Comparison of ENCODE assay signal across 30 cellular contexts in genomic region chr13:63631006-63631405, GRCh38.
"Had no signal": no experiment of that assay in that cellular context is flagged by ENCODE, and none has a peak within 500 bp of the region (broad histone marks: within the 10 kb centered on the region; RNA-seq: fewer than 3 reads in every experiment).

No MANE protein-coding gene starts in this region.

- H3K9me3 Mint-ChIP-seq: activated CD4-positive, alpha-beta memory T cell treated with anti-CD3 and anti-CD28 coated beads for 36 hours; activated naive CD4-positive, alpha-beta T cell treated with anti-CD3 and anti-CD28 coated beads, Interleukin-2, amount 10 ng/mL, durations not matched to agents 7 days and 5 days; activated naive CD8-positive, alpha-beta T cell treated with anti-CD3 and anti-CD28 coated beads, Interleukin-2, amount 10 ng/mL, durations not matched to agents 7 days and 5 days; brain; endodermal cell had no signal

- H3K27me3 ChIP-seq: ascending aorta, breast epithelium, cardiac muscle cell, dorsolateral prefrontal cortex, esophagus muscularis mucosa, foreskin keratinocyte, gastrocnemius medialis had no signal

- H3K27me3 Mint-ChIP-seq: activated CD4-positive, alpha-beta memory T cell treated with anti-CD3 and anti-CD28 coated beads for 36 hours; activated CD4-positive, alpha-beta T cell treated with anti-CD3 and anti-CD28 coated beads for 36 hours; activated CD4-positive, alpha-beta T cell treated with anti-CD3 and anti-CD28 coated beads, Interleukin-2, amount 10 ng/mL, durations not matched to agents 24 days and 14 days; activated naive CD4-positive, alpha-beta T cell treated with anti-CD3 and anti-CD28 coated beads, Interleukin-2, amount 10 ng/mL, durations not matched to agents 7 days and 5 days; activated naive CD8-positive, alpha-beta T cell treated with anti-CD3 and anti-CD28 coated beads, Interleukin-2, amount 10 ng/mL, durations not matched to agents 7 days and 5 days; activated T-cell treated with anti-CD3 and anti-CD28 coated beads, Interleukin-2, amount 50 U/mL, for 24 hours; brain; central memory CD8-positive, alpha-beta T cell; dendritic cell treated with granulocyte-macrophage colony-stimulating factor and Interleukin-4, amounts not matched to agents 40 ng/mL and 50 ng/mL, for 4 days had no signal

- H3K9me3 ChIP-seq: ascending aorta, breast epithelium, esophagus muscularis mucosa, gastrocnemius medialis had no signal

- H3K4me3 Mint-ChIP-seq: activated CD4-positive, alpha-beta memory T cell treated with anti-CD3 and anti-CD28 coated beads for 36 hours; activated CD4-positive, alpha-beta T cell treated with anti-CD3 and anti-CD28 coated beads for 36 hours; activated CD4-positive, alpha-beta T cell treated with anti-CD3 and anti-CD28 coated beads, Interleukin-2, amount 10 ng/mL, durations not matched to agents 24 days and 14 days; activated CD8-positive, alpha-beta T cell treated with anti-CD3 and anti-CD28 coated beads, Interleukin-2, amount 10 ng/mL, durations not matched to agents 7 days and 5 days; activated naive CD4-positive, alpha-beta T cell treated with anti-CD3 and anti-CD28 coated beads, Interleukin-2, amount 10 ng/mL, durations not matched to agents 7 days and 5 days; activated naive CD8-positive, alpha-beta T cell treated with anti-CD3 and anti-CD28 coated beads, Interleukin-2, amount 10 ng/mL, durations not matched to agents 7 days and 5 days; activated T-cell treated with anti-CD3 and anti-CD28 coated beads, Interleukin-2, amount 50 U/mL, for 24 hours; activated T-cell treated with anti-CD3 and anti-CD28 coated beads, Interleukin-2, amount 50 U/mL, for 72 hours; brain; central memory CD8-positive, alpha-beta T cell; dendritic cell treated with granulocyte-macrophage colony-stimulating factor and Interleukin-4, amounts not matched to agents 40 ng/mL and 50 ng/mL, for 4 days; endodermal cell had no signal

- DNase-seq: activated CD4-positive, alpha-beta memory T cell treated with anti-CD3 and anti-CD28 coated beads for 36 hours; activated CD4-positive, alpha-beta T cell treated with anti-CD3 and anti-CD28 coated beads for 36 hours; activated CD4-positive, alpha-beta T cell treated with anti-CD3 and anti-CD28 coated beads, Interleukin-2, amount 10 ng/mL, durations not matched to agents 24 days and 14 days; activated CD4-positive, CD25-positive, alpha-beta regulatory T cell; activated CD4-positive, CD25-positive, alpha-beta regulatory T cell treated with anti-CD3 and anti-CD28 coated beads, Interleukin-2, amount 50 U/mL, for 72 hours; activated CD8-positive, alpha-beta memory T cell treated with anti-CD3 and anti-CD28 coated beads, Interleukin-2, amount 50 U/mL, for 48 hours; activated CD8-positive, alpha-beta T cell treated with anti-CD3 and anti-CD28 coated beads, Interleukin-2, amount 10 ng/mL, durations not matched to agents 7 days and 5 days; activated gamma-delta T cell; activated naive CD4-positive, alpha-beta T cell; activated naive CD4-positive, alpha-beta T cell treated with anti-CD3 and anti-CD28 coated beads, Interleukin-2, amount 10 ng/mL, durations not matched to agents 7 days and 5 days; activated naive CD8-positive, alpha-beta T cell treated with anti-CD3 and anti-CD28 coated beads, Interleukin-2, amount 10 ng/mL, durations not matched to agents 7 days and 5 days; activated T-cell treated with anti-CD3 and anti-CD28 coated beads for 4 hours; activated T-cell treated with anti-CD3 and anti-CD28 coated beads, Interleukin-2, amount 50 U/mL, for 24 hours; activated T-cell treated with anti-CD3 and anti-CD28 coated beads, Interleukin-2, amount 50 U/mL, for 72 hours; dorsolateral prefrontal cortex; effector memory CD4-positive, alpha-beta T cell; endodermal cell; erythroblast; foreskin keratinocyte; gastrocnemius medialis; T-helper 2 cell had no signal

- H3K36me3 ChIP-seq: ascending aorta, breast epithelium, cardiac muscle cell, esophagus muscularis mucosa, gastrocnemius medialis had no signal

- H3K36me3 Mint-ChIP-seq: activated CD4-positive, alpha-beta memory T cell treated with anti-CD3 and anti-CD28 coated beads for 36 hours; activated naive CD4-positive, alpha-beta T cell treated with anti-CD3 and anti-CD28 coated beads, Interleukin-2, amount 10 ng/mL, durations not matched to agents 7 days and 5 days; activated naive CD4-positive, alpha-beta T cell treated with anti-CD3 and anti-CD28 coated beads, Interleukin-2, amount 50 U/mL, for 72 hours; activated naive CD8-positive, alpha-beta T cell treated with anti-CD3 and anti-CD28 coated beads, Interleukin-2, amount 10 ng/mL, durations not matched to agents 7 days and 5 days; brain had no signal

- H3K27ac ChIP-seq: ascending aorta, breast epithelium, cardiac muscle cell, coronary artery, dorsolateral prefrontal cortex, esophagus muscularis mucosa, foreskin keratinocyte, gastrocnemius medialis had no signal

- ATAC-seq: activated CD4-positive, alpha-beta T cell treated with anti-CD3 and anti-CD28 coated beads for 36 hours; activated CD8-positive, alpha-beta T cell treated with anti-CD3 and anti-CD28 coated beads, Interleukin-2, amount 10 ng/mL, durations not matched to agents 7 days and 5 days; activated naive CD4-positive, alpha-beta T cell treated with anti-CD3 and anti-CD28 coated beads, Interleukin-2, amount 50 U/mL, for 72 hours; activated T-cell treated with anti-CD3 and anti-CD28 coated beads, Interleukin-2, amount 50 U/mL, for 72 hours; foreskin keratinocyte; gastrocnemius medialis had no signal

- H3K27ac Mint-ChIP-seq: activated CD4-positive, alpha-beta memory T cell treated with anti-CD3 and anti-CD28 coated beads for 36 hours; activated CD4-positive, alpha-beta T cell treated with anti-CD3 and anti-CD28 coated beads for 36 hours; activated CD4-positive, alpha-beta T cell treated with anti-CD3 and anti-CD28 coated beads, Interleukin-2, amount 10 ng/mL, durations not matched to agents 24 days and 14 days; activated CD8-positive, alpha-beta T cell treated with anti-CD3 and anti-CD28 coated beads, Interleukin-2, amount 10 ng/mL, durations not matched to agents 7 days and 5 days; activated naive CD4-positive, alpha-beta T cell treated with anti-CD3 and anti-CD28 coated beads, Interleukin-2, amount 10 ng/mL, durations not matched to agents 7 days and 5 days; activated naive CD4-positive, alpha-beta T cell treated with anti-CD3 and anti-CD28 coated beads, Interleukin-2, amount 50 U/mL, for 72 hours; activated naive CD8-positive, alpha-beta T cell treated with anti-CD3 and anti-CD28 coated beads, Interleukin-2, amount 10 ng/mL, durations not matched to agents 7 days and 5 days; activated T-cell treated with anti-CD3 and anti-CD28 coated beads, Interleukin-2, amount 50 U/mL, for 24 hours; activated T-cell treated with anti-CD3 and anti-CD28 coated beads, Interleukin-2, amount 50 U/mL, for 72 hours; brain; dendritic cell treated with granulocyte-macrophage colony-stimulating factor and Interleukin-4, amounts not matched to agents 40 ng/mL and 50 ng/mL, for 4 days; endodermal cell had no signal

- H3K4me1 ChIP-seq: ascending aorta, breast epithelium, esophagus muscularis mucosa, foreskin keratinocyte, gastrocnemius medialis had no signal

- H3K4me1 Mint-ChIP-seq: activated CD4-positive, alpha-beta T cell treated with anti-CD3 and anti-CD28 coated beads for 36 hours; activated CD4-positive, alpha-beta T cell treated with anti-CD3 and anti-CD28 coated beads, Interleukin-2, amount 10 ng/mL, durations not matched to agents 24 days and 14 days; activated naive CD4-positive, alpha-beta T cell treated with anti-CD3 and anti-CD28 coated beads, Interleukin-2, amount 10 ng/mL, durations not matched to agents 7 days and 5 days; activated naive CD8-positive, alpha-beta T cell treated with anti-CD3 and anti-CD28 coated beads, Interleukin-2, amount 10 ng/mL, durations not matched to agents 7 days and 5 days; brain; central memory CD8-positive, alpha-beta T cell; endodermal cell had no signal

- H3K4me3 ChIP-seq: ascending aorta, breast epithelium, cardiac muscle cell, coronary artery, dorsolateral prefrontal cortex, esophagus muscularis mucosa, gastrocnemius medialis had no signal
